In the genomic region with DNA sequence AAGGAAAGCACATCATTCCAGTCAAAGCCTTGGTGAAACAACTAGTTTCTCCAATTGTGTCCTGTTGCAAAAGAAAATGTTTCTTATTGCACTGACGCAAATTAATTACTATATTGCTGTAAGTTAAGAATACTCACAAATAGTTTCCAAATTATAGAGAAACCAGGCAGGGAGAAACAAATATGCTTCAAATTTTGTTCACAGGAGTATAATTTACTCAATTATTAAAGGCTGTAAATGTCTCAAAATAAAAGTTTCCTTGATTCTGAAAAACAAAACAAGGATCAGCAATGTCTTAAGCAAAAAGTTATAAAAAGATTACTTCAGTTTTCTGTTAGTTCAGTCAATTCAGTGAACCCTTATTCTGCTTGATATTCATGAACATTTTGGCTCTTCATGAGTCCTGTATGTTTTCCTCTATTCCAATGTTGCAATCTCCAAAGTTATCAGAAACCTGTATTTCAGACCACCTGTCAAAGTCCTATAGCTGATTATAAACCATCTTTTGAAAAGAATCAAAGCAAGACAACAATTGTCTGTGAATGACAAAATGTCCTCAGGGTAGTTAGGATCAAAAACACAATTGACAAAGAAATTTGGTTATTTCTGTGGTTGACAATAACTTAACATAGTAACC, we compare ENCODE assay signal across 24 cellular contexts. TPM values are rescaled to one million over a fixed set of nuclear protein-coding genes. Genes with fewer than 3 reads are reported as not detected.
DNase-seq lines count a peak whose midpoint lies in the region; FAIRE-seq and TF ChIP-seq lines count a peak whose summit lies in the region.
"Had no signal": no experiment of that assay in that cellular context is flagged by ENCODE, and none has a peak within 500 bp of the region (broad histone marks: within the 10 kb centered on the region; RNA-seq: fewer than 3 reads in every experiment).

No MANE protein-coding gene starts in this region.

- no peaks in the 10 kb centered on the region for H3K36me3 ChIP-seq in H1 (ENCODE audit: control insufficient read depth in 2 of 4, insufficient read depth in 4 of 4, low read length in 3 of 4)
- H3K36me3 ChIP-seq: BE2C; BLaER1 treated with 17β-estradiol and CSF1 and Interleukin-3, amounts not matched to agents 10 nM and 100 nM had no signal

- 80% methylated on average over 1 of the region's 1 CpG; no CpG with 5 or more reads in 1 of the 2 experiments for WGBS in H1 (ENCODE audit: extremely low coverage in 1 of 2, insufficient coverage in 1 of 2, insufficient read length in 1 of 2, insufficient replicate concordance in 2 of 2, low coverage in 1 of 2, low lambda C conversion rate in 2 of 2, missing lambda C conversion rate in 1 of 2), 2 experiments

- no peak overlapping the region for H2AFZ ChIP-seq in H1 (ENCODE audit: low read length)
- H2AFZ ChIP-seq: GM23248 had no signal

- H4K91ac ChIP-seq in H1 (replicated peaks; ENCODE audit: insufficient read length, low read length), result no peak overlapping the region

- TF ChIP-seq RAD21 in H1 (IDR thresholded peaks at IDR 0.05 in 1 of 2, conservative IDR thresholded peaks at IDR 0.05 in 1 of 2; ENCODE audit: low read depth in 2 of 2, low read length in 2 of 2), result no peak

- H2BK15ac ChIP-seq in H1 (ENCODE audit: low read length), result no peak overlapping the region

- no peak overlapping the region for H3K23ac ChIP-seq in H1 (ENCODE audit: insufficient read length)

- no peaks in the 10 kb centered on the region for H3K27me3 ChIP-seq in H1 (replicated peaks in 1 of 4; ENCODE audit: control insufficient read depth in 3 of 4, extremely low read depth in 1 of 4, insufficient read depth in 3 of 4, low read length in 3 of 4)
- H3K27me3 ChIP-seq: BLaER1 treated with 17β-estradiol and CSF1 and Interleukin-3, amounts not matched to agents 10 nM and 100 nM had no signal

- H4K5ac ChIP-seq in H1 (ENCODE audit: insufficient read length, low read depth, low read length), result no peak overlapping the region

- no peaks in the 10 kb centered on the region for H3K23me2 ChIP-seq in H1 (ENCODE audit: low read depth, low read length)

- POLR2A ChIA-PET in H1 (lab: Charles Lee; ENCODE audit: partially characterized antibody), result no interaction called here

- no peak overlapping the region for H3K9ac ChIP-seq in H1 (replicated peaks in 1 of 4; ENCODE audit: extremely low read depth in 1 of 4, low read depth in 3 of 4, low read length in 3 of 4)
- H3K9ac ChIP-seq: BLaER1 treated with 17β-estradiol and CSF1 and Interleukin-3, amounts not matched to agents 10 nM and 100 nM; GM23248 had no signal

- H3K27ac ChIP-seq in H1 (ENCODE audit: low read depth, low read length), result no peak overlapping the region
- H3K27ac ChIP-seq: 22Rv1; BLaER1 treated with 17β-estradiol and CSF1 and Interleukin-3, amounts not matched to agents 10 nM and 100 nM; GM23248 had no signal

- CTCF ChIA-PET in H1 (lab: Charles Lee; ENCODE audit: partially characterized antibody), result interaction anchor here (0.8 to 1.1 kb wide), 2 partner anchors 15 to 78 kb away, joined by 3 read pairs; no protein-coding TSS in a partner anchor

- no peak overlapping the region for H4K8ac ChIP-seq in H1 (ENCODE audit: extremely low read depth, insufficient read depth, low read length)

- no peak for TF ChIP-seq POLR2A in H1 (IDR thresholded peaks at IDR 0.05; ENCODE audit: control extremely low read depth in 1 of 2, low read depth in 2 of 2, low read length in 2 of 2)

- no peaks in the 10 kb centered on the region for H3K4me1 ChIP-seq in H1 (replicated peaks in 1 of 4; ENCODE audit: control insufficient read depth in 3 of 4, insufficient read depth in 4 of 4, low read length in 3 of 4)
- H3K4me1 ChIP-seq: BE2C; BLaER1 treated with 17β-estradiol and CSF1 and Interleukin-3, amounts not matched to agents 10 nM and 100 nM had no signal

- H2AK5ac ChIP-seq in H1 (ENCODE audit: low read depth, low read length), result no peak overlapping the region

- DNase-seq in DMS53 (lab: John Stamatoyannopoulos, UW) (peak; percentile 11), DMS53 treated with DMSO at 0.1 percent for 48 hours (lab: John Stamatoyannopoulos, UW; ENCODE audit: unreplicated experiment) (no peak), amniotic epithelial cell (ENCODE audit: low read depth) (peak; percentile 20), H1 (ENCODE audit: low read depth in 1 of 2, low spot score in 2 of 2) (no peak), DMS79 treated with DMSO at 0.1 percent for 48 hours (lab: John Stamatoyannopoulos, UW) (no peak)
- DNase-seq in stimulated activated CD4-positive, alpha-beta T cell treated with anti-CD3 and anti-CD28 coated beads, Interleukin-1b, Interleukin-23, amount 100 ng/mL, for 48 hours, result no peak
- DNase-seq in activated CD4-positive, CD25-positive, alpha-beta regulatory T cell treated with anti-CD3 and anti-CD28 coated beads, Interleukin-2, amount 50 U/mL, for 72 hours, result no peak
- no peak for DNase-seq in activated effector memory CD4-positive, alpha-beta T cell treated with anti-CD3 and anti-CD28 coated beads, Interleukin-2, amount 50 U/mL, for 16 hours
- DNase-seq: AML-193; BE2C; CD4-positive, alpha-beta T cell; CD8-positive, alpha-beta memory T cell; DMS 273 treated with DMSO at 0.1 percent for 48 hours; EL; GDM1; GM23248; H9; HFFc6 had no signal

- H3K4ac ChIP-seq in H1 (replicated peaks; ENCODE audit: insufficient read length, low read depth, low read length), result no peak overlapping the region

- TF ChIP-seq CTCF in H1 (IDR thresholded peaks at IDR 0.05; ENCODE audit: control extremely low read depth in 1 of 3, insufficient read depth in 1 of 3, low read depth in 1 of 3, low read length in 3 of 3), result no peak

- H3K4me3 ChIP-seq in H1 (ENCODE audit: extremely low read depth in 1 of 4, insufficient read depth in 2 of 4, low read depth in 3 of 4, low read length in 4 of 4), result no peak overlapping the region
- H3K4me3 ChIP-seq: BLaER1 treated with 17β-estradiol and CSF1 and Interleukin-3, amounts not matched to agents 10 nM and 100 nM; GM12878; GM23248 had no signal

- H2BK5ac ChIP-seq in H1 (ENCODE audit: low read depth, low read length), result no peak overlapping the region

- FAIRE-seq in H1 (lab: Jason Lieb, UNC), result peak; percentile 36
- FAIRE-seq: A204.1, D721Med, GM12878, GM19239 had no signal

- TF ChIP-seq EP300 in H1 (IDR thresholded peaks at IDR 0.05; ENCODE audit: borderline replicate concordance in 1 of 2, low read depth in 2 of 2, low read length in 2 of 2), result no peak

- H2BK120ac ChIP-seq in H1 (replicated peaks; ENCODE audit: low read depth, low read length), result no peak overlapping the region

- H3K9me3 ChIP-seq in H1 (ENCODE audit: insufficient read depth in 2 of 2, low read depth in 1 of 2, low read length in 1 of 2), result peaks cover 4 to 16% of the 10 kb centered on the region in 2 experiments
- H3K9me3 ChIP-seq: BE2C had no signal

- H4K20me1 ChIP-seq in H1 (replicated peaks in 1 of 2; ENCODE audit: control insufficient read depth in 1 of 2, insufficient read depth in 2 of 2, low read length in 2 of 2), result no peaks in the 10 kb centered on the region
- H4K20me1 ChIP-seq: BLaER1 treated with 17β-estradiol and CSF1 and Interleukin-3, amounts not matched to agents 10 nM and 100 nM had no signal

- no peak overlapping the region for H3K18ac ChIP-seq in H1 (ENCODE audit: extremely low read depth, low read length)

- no peak overlapping the region for H3K14ac ChIP-seq in H1 (ENCODE audit: insufficient read length)

- H2BK12ac ChIP-seq in H1 (ENCODE audit: low read depth, low read length), result no peak overlapping the region

- no peak overlapping the region for H2BK20ac ChIP-seq in H1 (ENCODE audit: low read length)

- no peaks in the 10 kb centered on the region for H3K79me2 ChIP-seq in H1 (ENCODE audit: control insufficient read depth in 1 of 2, insufficient read depth in 2 of 2, low read length in 2 of 2)

- no peak overlapping the region for H3K56ac ChIP-seq in H1 (replicated peaks; ENCODE audit: insufficient read length, low read depth, low read length)

- H3K79me1 ChIP-seq in H1 (ENCODE audit: low read depth, low read length), result no peaks in the 10 kb centered on the region

- no peak overlapping the region for H3K4me2 ChIP-seq in H1 (ENCODE audit: insufficient read depth in 1 of 2, low read depth in 2 of 2, low read length in 2 of 2)
- H3K4me2 ChIP-seq: BLaER1 treated with 17β-estradiol and CSF1 and Interleukin-3, amounts not matched to agents 10 nM and 100 nM had no signal

RNA-seq across cellular contexts. Expression of a gene that starts 11.7 kb away (rescaled TPM):
- total RNA-seq in H1 (2021; fragmentation: NEBNext Ultra II Directional; extraction: Animal tissue kit (Norgen Biotek cat#: 25700)), result 1.5 and 1.7 TPM in 2 replicates
- polyA plus RNA-seq in H1 (2011; rRNA removed), result 1.5 and 1.6 TPM in 2 replicates
- polyA plus RNA-seq in H1 (2011; cell fraction: cytosol; rRNA removed), result 1.3 TPM
- 3.1 TPM for polyA plus RNA-seq in H1 (2011; cell fraction: nucleus; rRNA removed)
- polyA plus RNA-seq in H1 (2012, experiment 1 of 2), result 1.2 to 1.7 TPM (median 1.4 TPM) in 4 replicates
- 1.2 TPM for polyA plus RNA-seq in H1 (2012, experiment 2 of 2)
- 2.3 TPM for polyA plus RNA-seq in H1 (2013, experiment 1 of 2)
- polyA plus RNA-seq in H1 (2013, experiment 2 of 2), result 2.0 TPM
- polyA minus RNA-seq in H1 (2011; rRNA and poly(A)+ RNA removed), result 2.0 and 2.2 TPM in 2 replicates
- polyA minus RNA-seq in H1 (2011; cell fraction: cytosol; rRNA and poly(A)+ RNA removed), result 0.66 TPM
- 1.6 TPM for polyA minus RNA-seq in H1 (2011; cell fraction: nucleus; rRNA and poly(A)+ RNA removed)
- total RNA-seq: CD4-positive, alpha-beta T cell had no signal

RNA-seq across cellular contexts. Expression of a gene that starts 28.4 kb away (rescaled TPM):
- 147 and 166 TPM in 2 replicates for total RNA-seq in H1 (2021; fragmentation: NEBNext Ultra II Directional; extraction: Animal tissue kit (Norgen Biotek cat#: 25700))
- 73.3 and 140 TPM in 2 replicates for polyA plus RNA-seq in H1 (2011; rRNA removed)
- 127 TPM for polyA plus RNA-seq in H1 (2011; cell fraction: cytosol; rRNA removed)
- 46.0 TPM for polyA plus RNA-seq in H1 (2011; cell fraction: nucleus; rRNA removed)
- polyA plus RNA-seq in H1 (2012, experiment 1 of 2), result 126 to 142 TPM (median 133 TPM) in 4 replicates
- 31.6 TPM for polyA plus RNA-seq in H1 (2012, experiment 2 of 2)
- 76.2 TPM for polyA plus RNA-seq in H1 (2013, experiment 1 of 2)
- 73.7 TPM for polyA plus RNA-seq in H1 (2013, experiment 2 of 2)
- 84.5 and 90.3 TPM in 2 replicates for polyA minus RNA-seq in H1 (2011; rRNA and poly(A)+ RNA removed)
- 60.9 TPM for polyA minus RNA-seq in H1 (2011; cell fraction: cytosol; rRNA and poly(A)+ RNA removed)
- 26.5 TPM for polyA minus RNA-seq in H1 (2011; cell fraction: nucleus; rRNA and poly(A)+ RNA removed)

RNA-seq across cellular contexts. Expression of a gene that starts 29.1 kb away (rescaled TPM):
- 9.3 and 9.8 TPM in 2 replicates for total RNA-seq in H1 (2021; fragmentation: NEBNext Ultra II Directional; extraction: Animal tissue kit (Norgen Biotek cat#: 25700))
- 8.1 and 12.3 TPM in 2 replicates for polyA plus RNA-seq in H1 (2011; rRNA removed)
- polyA plus RNA-seq in H1 (2011; cell fraction: cytosol; rRNA removed), result 7.1 TPM
- 25.0 TPM for polyA plus RNA-seq in H1 (2011; cell fraction: nucleus; rRNA removed)
- 5.3 to 9.0 TPM (median 7.8 TPM) in 4 replicates for polyA plus RNA-seq in H1 (2012, experiment 1 of 2)
- polyA plus RNA-seq in H1 (2012, experiment 2 of 2), result 5.1 TPM
- 8.4 TPM for polyA plus RNA-seq in H1 (2013, experiment 1 of 2)
- polyA plus RNA-seq in H1 (2013, experiment 2 of 2), result 7.4 TPM
- polyA minus RNA-seq in H1 (2011; rRNA and poly(A)+ RNA removed), result 2.4 and 3.4 TPM in 2 replicates
- polyA minus RNA-seq in H1 (2011; cell fraction: cytosol; rRNA and poly(A)+ RNA removed), result 6.5 TPM
- 9.7 TPM for polyA minus RNA-seq in H1 (2011; cell fraction: nucleus; rRNA and poly(A)+ RNA removed)

RNA-seq across cellular contexts. Expression of a gene that starts 39.3 kb away (rescaled TPM):
- 3.6 and 4.3 TPM in 2 replicates for total RNA-seq in H1 (2021; fragmentation: NEBNext Ultra II Directional; extraction: Animal tissue kit (Norgen Biotek cat#: 25700))
- polyA plus RNA-seq in H1 (2011; rRNA removed), result 3.8 and 6.8 TPM in 2 replicates
- 5.3 TPM for polyA plus RNA-seq in H1 (2011; cell fraction: cytosol; rRNA removed)
- 7.1 TPM for polyA plus RNA-seq in H1 (2011; cell fraction: nucleus; rRNA removed)
- polyA plus RNA-seq in H1 (2012, experiment 1 of 2), result 3.3 to 4.1 TPM (median 4.1 TPM) in 4 replicates
- polyA plus RNA-seq in H1 (2012, experiment 2 of 2), result 3.5 TPM
- polyA plus RNA-seq in H1 (2013, experiment 1 of 2), result 2.8 TPM
- 2.6 TPM for polyA plus RNA-seq in H1 (2013, experiment 2 of 2)
- polyA minus RNA-seq in H1 (2011; rRNA and poly(A)+ RNA removed), result 5.8 and 7.1 TPM in 2 replicates
- 4.0 TPM for polyA minus RNA-seq in H1 (2011; cell fraction: cytosol; rRNA and poly(A)+ RNA removed)
- 5.7 TPM for polyA minus RNA-seq in H1 (2011; cell fraction: nucleus; rRNA and poly(A)+ RNA removed)

RNA-seq across cellular contexts. Expression of a gene that starts 54.9 kb away (rescaled TPM):
- 2.4 and 2.7 TPM in 2 replicates for total RNA-seq in H1 (2021; fragmentation: NEBNext Ultra II Directional; extraction: Animal tissue kit (Norgen Biotek cat#: 25700))
- polyA plus RNA-seq in H1 (2011; rRNA removed), result 1.5 and 2.4 TPM in 2 replicates
- 1.6 TPM for polyA plus RNA-seq in H1 (2011; cell fraction: cytosol; rRNA removed)
- polyA plus RNA-seq in H1 (2011; cell fraction: nucleus; rRNA removed), result 1.8 TPM
- 1.7 to 2.4 TPM (median 2.2 TPM) in 4 replicates for polyA plus RNA-seq in H1 (2012, experiment 1 of 2)
- 1.6 TPM for polyA plus RNA-seq in H1 (2012, experiment 2 of 2)
- polyA plus RNA-seq in H1 (2013, experiment 1 of 2), result 1.8 TPM
- 2.0 TPM for polyA plus RNA-seq in H1 (2013, experiment 2 of 2)
- 2.8 and 3.4 TPM in 2 replicates for polyA minus RNA-seq in H1 (2011; rRNA and poly(A)+ RNA removed)
- 1.5 TPM for polyA minus RNA-seq in H1 (2011; cell fraction: cytosol; rRNA and poly(A)+ RNA removed)
- 2.6 TPM for polyA minus RNA-seq in H1 (2011; cell fraction: nucleus; rRNA and poly(A)+ RNA removed)

Comparison
In these comparisons a context has a peak if more than half of its experiments do, and no peak if none do; other contexts are left out.
1. DNase-seq: peak in DMS53 (single experiment) and amniotic epithelial cell (single experiment); none in DMS53 treated with DMSO at 0.1 percent for 48 hours (single experiment), H1 (0 of 2), stimulated activated CD4-positive, alpha-beta T cell treated with anti-CD3 and anti-CD28 coated beads, Interleukin-1b, Interleukin-23, amount 100 ng/mL, for 48 hours (single experiment), activated CD4-positive, CD25-positive, alpha-beta regulatory T cell treated with anti-CD3 and anti-CD28 coated beads, Interleukin-2, amount 50 U/mL, for 72 hours (single experiment), DMS79 treated with DMSO at 0.1 percent for 48 hours (single experiment) and activated effector memory CD4-positive, alpha-beta T cell treated with anti-CD3 and anti-CD28 coated beads, Interleukin-2, amount 50 U/mL, for 16 hours (single experiment).